Comparison of ENCODE assay signal across 24 cellular contexts in genomic region chr1:169970114-169970513, GRCh38.
"Had no signal": no experiment of that assay in that cellular context is flagged by ENCODE, and none has a peak within 500 bp of the region (broad histone marks: within the 10 kb centered on the region; RNA-seq: fewer than 3 reads in every experiment).

No MANE protein-coding gene starts in this region.

- H3K27ac ChIP-seq: breast epithelium, epithelial cell of prostate, esophagus squamous epithelium, left lung, lower lobe of right lung, neural progenitor cell, right atrium auricular region, tibial nerve had no signal

- ATAC-seq: activated CD4-positive, alpha-beta T cell treated with anti-CD3 and anti-CD28 coated beads for 36 hours; activated CD8-positive, alpha-beta memory T cell treated with anti-CD3 and anti-CD28 coated beads, Interleukin-2, amount 10 ng/mL, durations not matched to agents 7 days and 5 days; activated CD8-positive, alpha-beta T cell treated with anti-CD3 and anti-CD28 coated beads, Interleukin-2, amount 10 ng/mL, durations not matched to agents 7 days and 5 days; activated naive CD8-positive, alpha-beta T cell treated with anti-CD3 and anti-CD28 coated beads, Interleukin-2, amount 50 U/mL, for 24 hours; left lung; lower lobe of right lung; natural killer cell; stimulated activated naive B cell treated with anti-CD40 and anti-IgM and Interleukin-4, amounts not matched to agents 10 μg/mL and 1 μg/mL and 100 μg/mL, for 72 hours had no signal

- H3K4me3 ChIP-seq: breast epithelium, esophagus squamous epithelium, left lung, lower lobe of right lung, neural progenitor cell, right atrium auricular region, smooth muscle cell, tibial nerve had no signal

- H3K36me3 ChIP-seq: breast epithelium, left lung, lower lobe of right lung, neural progenitor cell, right atrium auricular region had no signal

- H3K27me3 ChIP-seq: breast epithelium, esophagus squamous epithelium, left lung, neural progenitor cell, right atrium auricular region, tibial nerve had no signal

- DNase-seq: activated CD4-positive, alpha-beta T cell treated with anti-CD3 and anti-CD28 coated beads for 36 hours; activated CD4-positive, CD25-positive, alpha-beta regulatory T cell; activated CD8-positive, alpha-beta memory T cell treated with anti-CD3 and anti-CD28 coated beads, Interleukin-2, amount 10 ng/mL, durations not matched to agents 7 days and 5 days; activated CD8-positive, alpha-beta T cell treated with anti-CD3 and anti-CD28 coated beads, Interleukin-2, amount 10 ng/mL, durations not matched to agents 7 days and 5 days; activated naive CD8-positive, alpha-beta T cell treated with anti-CD3 and anti-CD28 coated beads, Interleukin-2, amount 50 U/mL, for 24 hours; activated T-cell treated with anti-CD3 and anti-CD28 coated beads, Interleukin-2, amount 50 U/mL, for 48 hours; amygdala; effector CD4-positive, alpha-beta T cell; esophagus squamous epithelium; foreskin melanocyte; kidney glomerular epithelial cell; left lung; lower lobe of right lung; mesenchymal stem cell; natural killer cell; stimulated activated CD4-positive, alpha-beta T cell treated with anti-CD3 and anti-CD28 coated beads, Interleukin-1b, Interleukin-23, amount 100 ng/mL, for 48 hours; stimulated activated CD4-positive, alpha-beta T cell treated with anti-CD3 and anti-CD28 coated beads, Interleukin-4, amount 100 ng/mL, for 4 hours; stimulated activated naive B cell treated with anti-CD40 and anti-IgM and Interleukin-4, amounts not matched to agents 10 μg/mL and 1 μg/mL and 100 μg/mL, for 72 hours had no signal

- H3K4me1 ChIP-seq: breast epithelium, esophagus squamous epithelium, left lung, lower lobe of right lung, neural progenitor cell, right atrium auricular region, tibial nerve had no signal

- H3K9me3 ChIP-seq: breast epithelium, esophagus squamous epithelium, left lung, lower lobe of right lung, right atrium auricular region, tibial nerve had no signal
